ENCODE assay signal across 25 cellular contexts in the genomic region with DNA sequence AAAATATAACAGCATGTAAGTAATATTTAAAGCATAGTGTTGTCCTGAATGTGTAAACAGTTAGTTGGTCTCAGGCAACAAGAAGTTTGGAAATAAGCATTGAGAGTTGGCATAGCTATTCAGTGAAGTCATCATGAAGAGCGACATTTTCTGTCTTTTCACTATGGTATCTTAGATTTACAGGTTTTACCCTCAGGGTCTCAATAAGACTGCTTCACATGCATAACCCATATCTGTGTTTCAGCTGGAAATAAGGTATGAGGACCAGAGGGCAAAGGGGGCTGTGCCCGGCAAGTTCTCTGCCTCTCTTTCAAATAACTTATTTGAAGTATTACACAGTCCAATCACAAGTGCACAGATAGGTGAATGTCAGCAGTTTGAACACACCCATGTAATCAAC.
"Had no signal": no experiment of that assay in that cellular context is flagged by ENCODE, and none has a peak within 500 bp of the region (broad histone marks: within the 10 kb centered on the region; RNA-seq: fewer than 3 reads in every experiment).

No MANE protein-coding gene starts in this region.

- H3K27ac ChIP-seq: colonic mucosa, coronary artery, dorsolateral prefrontal cortex, epithelial cell of prostate, esophagus muscularis mucosa, esophagus squamous epithelium, foreskin keratinocyte, gastrocnemius medialis, gastroesophageal sphincter, heart left ventricle, heart right ventricle had no signal

- DNase-seq: colonic mucosa; cortex of kidney; dermis blood vessel endothelial cell; dorsolateral prefrontal cortex; effector CD4-positive, alpha-beta T cell; effector CD8-positive, alpha-beta T cell; effector memory CD4-positive, alpha-beta T cell; effector memory CD8-positive, alpha-beta T cell; endodermal cell; erythroblast; esophagus squamous epithelium; foreskin fibroblast; foreskin keratinocyte; foreskin melanocyte; gastrocnemius medialis; glutamatergic neuron; head of caudate nucleus; heart left ventricle; heart right ventricle had no signal

- H3K9me3 Mint-ChIP-seq: dendritic cell treated with granulocyte-macrophage colony-stimulating factor and Interleukin-4, amounts not matched to agents 40 ng/mL and 50 ng/mL, for 4 days; endodermal cell had no signal

- ATAC-seq: effector memory CD8-positive, alpha-beta T cell; esophagus mucosa; foreskin keratinocyte; gastrocnemius medialis; gastroesophageal sphincter; heart left ventricle; heart right ventricle had no signal

- H3K27me3 Mint-ChIP-seq: dendritic cell treated with granulocyte-macrophage colony-stimulating factor and Interleukin-4, amounts not matched to agents 40 ng/mL and 50 ng/mL, for 4 days; effector memory CD8-positive, alpha-beta T cell had no signal

- H3K4me3 Mint-ChIP-seq: dendritic cell treated with granulocyte-macrophage colony-stimulating factor and Interleukin-4, amounts not matched to agents 40 ng/mL and 50 ng/mL, for 4 days; effector memory CD8-positive, alpha-beta T cell; endodermal cell had no signal

- H3K9me3 ChIP-seq: colonic mucosa, esophagus muscularis mucosa, esophagus squamous epithelium, gastrocnemius medialis, gastroesophageal sphincter had no signal

- H3K4me1 Mint-ChIP-seq: endodermal cell had no signal

- H3K27ac Mint-ChIP-seq: dendritic cell treated with granulocyte-macrophage colony-stimulating factor and Interleukin-4, amounts not matched to agents 40 ng/mL and 50 ng/mL, for 4 days; effector memory CD8-positive, alpha-beta T cell; endodermal cell had no signal

- H3K27me3 ChIP-seq: colonic mucosa, dorsolateral prefrontal cortex, esophagus muscularis mucosa, esophagus squamous epithelium, foreskin keratinocyte, gastrocnemius medialis, gastroesophageal sphincter, heart left ventricle, heart right ventricle had no signal

- H3K4me3 ChIP-seq: colonic mucosa, coronary artery, dorsolateral prefrontal cortex, esophagus muscularis mucosa, esophagus squamous epithelium, gastrocnemius medialis, gastroesophageal sphincter, heart left ventricle, heart right ventricle had no signal

- H3K36me3 ChIP-seq: colonic mucosa, esophagus muscularis mucosa, esophagus squamous epithelium, gastrocnemius medialis, gastroesophageal sphincter, heart left ventricle, heart right ventricle had no signal

- H3K4me1 ChIP-seq: colonic mucosa, esophagus muscularis mucosa, esophagus squamous epithelium, foreskin keratinocyte, gastrocnemius medialis, gastroesophageal sphincter, heart left ventricle, heart right ventricle had no signal
